Comparison of ENCODE assay signal across 1 cellular context in genomic region chr6:41682056-41682477, GRCh38.
TF ChIP-seq lines count a peak whose summit lies in the region.

No MANE protein-coding gene starts in this region.

TF ChIP-seq in HepG2, 621 proteins besides CTCF, POLR2A, EP300 and RAD21 (continued from another document and continues in another):
- TF ChIP-seq RBM39 (IDR thresholded peaks at IDR 0.05; ENCODE audit: low read depth, low read length, poor library complexity, severe bottlenecking) (no peak), SP2 (CRISPR knock-in tag; IDR thresholded peaks at IDR 0.05) (no peak), REL (CRISPR knock-in tag; conservative IDR thresholded peaks at IDR 0.05) (no peak), GPBP1L1 (CRISPR knock-in tag; IDR thresholded peaks at IDR 0.05) (no peak), KMT2B (CRISPR knock-in tag; IDR thresholded peaks at IDR 0.05) (no peak), ZFP36L1 (CRISPR knock-in tag; IDR thresholded peaks at IDR 0.05) (no peak), ATM (IDR thresholded peaks at IDR 0.05; ENCODE audit: borderline replicate concordance) (no peak), FOXA1 (IDR thresholded peaks at IDR 0.05) (no peak), FOXA1 (CRISPR knock-in tag; IDR thresholded peaks at IDR 0.05) (peak; percentile 45; the same call in 1 of the 2 replicates), ZNF704 (CRISPR knock-in tag; IDR thresholded peaks at IDR 0.05; ENCODE audit: borderline replicate concordance) (no peak), ZNF329 (CRISPR knock-in tag; IDR thresholded peaks at IDR 0.05; ENCODE audit: low read depth) (no peak), ZSCAN29 (CRISPR knock-in tag; conservative IDR thresholded peaks at IDR 0.05) (no peak), TEAD3 (CRISPR knock-in tag; optimal IDR thresholded peaks at IDR 0.05; ENCODE audit: borderline replicate concordance) (peak; percentile 94), ZNF784 (CRISPR knock-in tag; IDR thresholded peaks at IDR 0.05; ENCODE audit: borderline replicate concordance) (no peak), TBX3 (IDR thresholded peaks at IDR 0.05; ENCODE audit: borderline replicate concordance) (no peak), ZNF382 (CRISPR knock-in tag; IDR thresholded peaks at IDR 0.05; ENCODE audit: borderline replicate concordance) (no peak), POGZ (CRISPR knock-in tag; IDR thresholded peaks at IDR 0.05) (0 out of 2 replicates have a peak, but pooled peaks have one; percentile 20), RBFOX2 (IDR thresholded peaks at IDR 0.05; ENCODE audit: low read depth, low read length) (no peak), ZNF432 (CRISPR knock-in tag; IDR thresholded peaks at IDR 0.05; ENCODE audit: borderline replicate concordance) (no peak), ZNF687 (CRISPR knock-in tag; IDR thresholded peaks at IDR 0.05) (peak; percentile 64), HMGXB3 (CRISPR knock-in tag; IDR thresholded peaks at IDR 0.05; ENCODE audit: borderline replicate concordance) (no peak), PHF8 (CRISPR knock-in tag; IDR thresholded peaks at IDR 0.05) (no peak), HOMEZ (CRISPR knock-in tag; IDR thresholded peaks at IDR 0.05; ENCODE audit: low read depth) (0 out of 2 replicates have a peak, but pooled peaks have one; percentile 40), PPARG (CRISPR knock-in tag; conservative IDR thresholded peaks at IDR 0.05) (no peak)
- TF ChIP-seq, protein P1, sequence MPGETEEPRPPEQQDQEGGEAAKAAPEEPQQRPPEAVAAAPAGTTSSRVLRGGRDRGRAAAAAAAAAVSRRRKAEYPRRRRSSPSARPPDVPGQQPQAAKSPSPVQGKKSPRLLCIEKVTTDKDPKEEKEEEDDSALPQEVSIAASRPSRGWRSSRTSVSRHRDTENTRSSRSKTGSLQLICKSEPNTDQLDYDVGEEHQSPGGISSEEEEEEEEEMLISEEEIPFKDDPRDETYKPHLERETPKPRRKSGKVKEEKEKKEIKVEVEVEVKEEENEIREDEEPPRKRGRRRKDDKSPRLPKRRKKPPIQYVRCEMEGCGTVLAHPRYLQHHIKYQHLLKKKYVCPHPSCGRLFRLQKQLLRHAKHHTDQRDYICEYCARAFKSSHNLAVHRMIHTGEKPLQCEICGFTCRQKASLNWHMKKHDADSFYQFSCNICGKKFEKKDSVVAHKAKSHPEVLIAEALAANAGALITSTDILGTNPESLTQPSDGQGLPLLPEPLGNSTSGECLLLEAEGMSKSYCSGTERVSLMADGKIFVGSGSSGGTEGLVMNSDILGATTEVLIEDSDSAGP (CRISPR knock-in tag; IDR thresholded peaks at IDR 0.05; ENCODE audit: borderline replicate concordance) = 0 out of 2 replicates have a peak, but pooled peaks have one; percentile 55
- TF ChIP-seq, protein P2, sequence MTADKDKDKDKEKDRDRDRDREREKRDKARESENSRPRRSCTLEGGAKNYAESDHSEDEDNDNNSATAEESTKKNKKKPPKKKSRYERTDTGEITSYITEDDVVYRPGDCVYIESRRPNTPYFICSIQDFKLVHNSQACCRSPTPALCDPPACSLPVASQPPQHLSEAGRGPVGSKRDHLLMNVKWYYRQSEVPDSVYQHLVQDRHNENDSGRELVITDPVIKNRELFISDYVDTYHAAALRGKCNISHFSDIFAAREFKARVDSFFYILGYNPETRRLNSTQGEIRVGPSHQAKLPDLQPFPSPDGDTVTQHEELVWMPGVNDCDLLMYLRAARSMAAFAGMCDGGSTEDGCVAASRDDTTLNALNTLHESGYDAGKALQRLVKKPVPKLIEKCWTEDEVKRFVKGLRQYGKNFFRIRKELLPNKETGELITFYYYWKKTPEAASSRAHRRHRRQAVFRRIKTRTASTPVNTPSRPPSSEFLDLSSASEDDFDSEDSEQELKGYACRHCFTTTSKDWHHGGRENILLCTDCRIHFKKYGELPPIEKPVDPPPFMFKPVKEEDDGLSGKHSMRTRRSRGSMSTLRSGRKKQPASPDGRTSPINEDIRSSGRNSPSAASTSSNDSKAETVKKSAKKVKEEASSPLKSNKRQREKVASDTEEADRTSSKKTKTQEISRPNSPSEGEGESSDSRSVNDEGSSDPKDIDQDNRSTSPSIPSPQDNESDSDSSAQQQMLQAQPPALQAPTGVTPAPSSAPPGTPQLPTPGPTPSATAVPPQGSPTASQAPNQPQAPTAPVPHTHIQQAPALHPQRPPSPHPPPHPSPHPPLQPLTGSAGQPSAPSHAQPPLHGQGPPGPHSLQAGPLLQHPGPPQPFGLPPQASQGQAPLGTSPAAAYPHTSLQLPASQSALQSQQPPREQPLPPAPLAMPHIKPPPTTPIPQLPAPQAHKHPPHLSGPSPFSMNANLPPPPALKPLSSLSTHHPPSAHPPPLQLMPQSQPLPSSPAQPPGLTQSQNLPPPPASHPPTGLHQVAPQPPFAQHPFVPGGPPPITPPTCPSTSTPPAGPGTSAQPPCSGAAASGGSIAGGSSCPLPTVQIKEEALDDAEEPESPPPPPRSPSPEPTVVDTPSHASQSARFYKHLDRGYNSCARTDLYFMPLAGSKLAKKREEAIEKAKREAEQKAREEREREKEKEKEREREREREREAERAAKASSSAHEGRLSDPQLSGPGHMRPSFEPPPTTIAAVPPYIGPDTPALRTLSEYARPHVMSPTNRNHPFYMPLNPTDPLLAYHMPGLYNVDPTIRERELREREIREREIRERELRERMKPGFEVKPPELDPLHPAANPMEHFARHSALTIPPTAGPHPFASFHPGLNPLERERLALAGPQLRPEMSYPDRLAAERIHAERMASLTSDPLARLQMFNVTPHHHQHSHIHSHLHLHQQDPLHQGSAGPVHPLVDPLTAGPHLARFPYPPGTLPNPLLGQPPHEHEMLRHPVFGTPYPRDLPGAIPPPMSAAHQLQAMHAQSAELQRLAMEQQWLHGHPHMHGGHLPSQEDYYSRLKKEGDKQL (CRISPR knock-in tag; IDR thresholded peaks at IDR 0.05; ENCODE audit: low read depth) = no peak
- TF ChIP-seq, protein P3, sequence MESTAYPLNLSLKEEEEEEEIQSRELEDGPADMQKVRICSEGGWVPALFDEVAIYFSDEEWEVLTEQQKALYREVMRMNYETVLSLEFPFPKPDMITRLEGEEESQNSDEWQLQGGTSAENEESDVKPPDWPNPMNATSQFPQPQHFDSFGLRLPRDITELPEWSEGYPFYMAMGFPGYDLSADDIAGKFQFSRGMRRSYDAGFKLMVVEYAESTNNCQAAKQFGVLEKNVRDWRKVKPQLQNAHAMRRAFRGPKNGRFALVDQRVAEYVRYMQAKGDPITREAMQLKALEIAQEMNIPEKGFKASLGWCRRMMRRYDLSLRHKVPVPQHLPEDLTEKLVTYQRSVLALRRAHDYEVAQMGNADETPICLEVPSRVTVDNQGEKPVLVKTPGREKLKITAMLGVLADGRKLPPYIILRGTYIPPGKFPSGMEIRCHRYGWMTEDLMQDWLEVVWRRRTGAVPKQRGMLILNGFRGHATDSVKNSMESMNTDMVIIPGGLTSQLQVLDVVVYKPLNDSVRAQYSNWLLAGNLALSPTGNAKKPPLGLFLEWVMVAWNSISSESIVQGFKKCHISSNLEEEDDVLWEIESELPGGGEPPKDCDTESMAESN (CRISPR knock-in tag; conservative IDR thresholded peaks at IDR 0.05) = 0 out of 2 replicates have a peak, but pooled peaks have one; percentile 53
